In the genomic region with DNA sequence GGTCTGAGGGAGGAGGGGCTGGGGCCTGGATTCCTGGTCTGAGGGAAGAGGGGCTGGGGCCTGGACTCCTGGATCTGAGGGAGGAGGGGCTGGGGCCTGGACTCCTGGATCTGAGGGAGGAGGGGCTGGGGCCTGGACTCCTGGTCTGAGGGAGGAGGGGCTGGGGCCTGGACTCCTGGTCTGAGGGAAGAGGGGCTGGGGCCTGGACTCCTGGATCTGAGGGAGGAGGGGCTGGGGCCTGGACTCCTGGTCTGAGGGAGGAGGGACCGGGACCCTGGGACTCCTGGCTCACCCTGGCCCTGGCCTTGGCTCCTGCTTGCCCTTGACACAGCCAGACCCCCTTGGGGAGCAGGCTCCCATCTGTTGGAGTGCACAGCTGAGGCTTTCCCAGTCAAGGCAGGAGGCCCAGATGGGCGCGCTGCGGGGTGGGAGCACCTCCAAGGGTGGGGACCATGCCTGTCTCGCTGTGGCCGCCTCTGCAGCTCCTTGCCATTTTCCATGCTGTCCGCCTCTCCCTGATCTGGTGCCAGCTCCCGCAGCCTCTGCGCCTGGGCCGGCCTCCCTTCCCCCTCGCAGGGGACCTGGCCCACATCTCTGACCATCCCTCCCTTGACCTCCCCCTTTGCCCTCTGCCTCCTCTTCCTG, we compare ENCODE assay signal across 6 cellular contexts. TPM values are rescaled to one million over a fixed set of nuclear protein-coding genes. Genes with fewer than 3 reads are reported as not detected.
"Had no signal": no experiment of that assay in that cellular context is flagged by ENCODE, and none has a peak within 500 bp of the region (broad histone marks: within the 10 kb centered on the region; RNA-seq: fewer than 3 reads in every experiment).

No MANE protein-coding gene starts in this region.

RNA-seq across cellular contexts. Expression of a gene that starts 2.0 kb away (rescaled TPM):
- total RNA-seq: breast epithelium, epithelial cell of proximal tubule, fibroblast of villous mesenchyme, kidney epithelial cell, lung microvascular endothelial cell, smooth muscle cell had no signal
- polyA plus RNA-seq: smooth muscle cell had no signal
